2 cellular contexts compared by ENCODE assay signal in genomic region chr4:56535915-56536314, GRCh38.
TF ChIP-seq lines count a peak whose summit lies in the region.

No MANE protein-coding gene starts in this region.

TF ChIP-seq in HCT116, 20 proteins besides CTCF, POLR2A, EP300 and RAD21:
- TF ChIP-seq SP1 (IDR thresholded peaks at IDR 0.05; ENCODE audit: low read depth), result no peak
- TF ChIP-seq ZBTB33 (IDR thresholded peaks at IDR 0.05; ENCODE audit: extremely low read depth, insufficient replicate concordance, low read length), result no peak
- TF ChIP-seq EGR1 (IDR thresholded peaks at IDR 0.05; ENCODE audit: low read depth), result no peak
- TF ChIP-seq POLR2AphosphoS5 (IDR thresholded peaks at IDR 0.05; ENCODE audit: low read depth, low read length), result no peak
- no peak for TF ChIP-seq FOSL1 (IDR thresholded peaks at IDR 0.05; ENCODE audit: low read depth)
- TF ChIP-seq ZNF274 (IDR thresholded peaks at IDR 0.05; ENCODE audit: low read depth, low read length), result no peak
- no peak for TF ChIP-seq EZH2phosphoT487 (IDR thresholded peaks at IDR 0.05; ENCODE audit: borderline replicate concordance)
- no peak for TF ChIP-seq SRF (IDR thresholded peaks at IDR 0.05; ENCODE audit: low read depth)
TF ChIP-seq in HCT116: peak in this region for 0.

TF ChIP-seq in H1, 55 proteins besides CTCF, POLR2A, EP300 and RAD21:
- TF ChIP-seq JUN (IDR thresholded peaks at IDR 0.05; ENCODE audit: low read depth, low read length) (no peak), KDM5A (IDR thresholded peaks at IDR 0.05; ENCODE audit: low read length) (no peak), KDM4A (IDR thresholded peaks at IDR 0.05; ENCODE audit: low read depth, low read length, severe bottlenecking) (no peak), RXRA (IDR thresholded peaks at IDR 0.05; ENCODE audit: insufficient read depth, low read depth, low read length) (no peak), TAF7 (optimal IDR thresholded peaks at IDR 0.05; ENCODE audit: borderline replicate concordance, low read depth, low read length) (no peak), CEBPB (IDR thresholded peaks at IDR 0.05; ENCODE audit: low read depth, low read length) (no peak), BCL11A (IDR thresholded peaks at IDR 0.05; ENCODE audit: low read depth in 2 of 2, low read length in 2 of 2) (no peak), FOSL1 (IDR thresholded peaks at IDR 0.05; ENCODE audit: insufficient read depth, low read depth, low read length) (no peak), RFX5 (IDR thresholded peaks at IDR 0.05; ENCODE audit: borderline replicate concordance, low read depth, low read length) (no peak), BACH1 (IDR thresholded peaks at IDR 0.05; ENCODE audit: low read length) (no peak), YY1 (IDR thresholded peaks at IDR 0.05; ENCODE audit: low read depth, low read length) (no peak)
